14 cellular contexts compared by ENCODE assay signal in the genomic region with DNA sequence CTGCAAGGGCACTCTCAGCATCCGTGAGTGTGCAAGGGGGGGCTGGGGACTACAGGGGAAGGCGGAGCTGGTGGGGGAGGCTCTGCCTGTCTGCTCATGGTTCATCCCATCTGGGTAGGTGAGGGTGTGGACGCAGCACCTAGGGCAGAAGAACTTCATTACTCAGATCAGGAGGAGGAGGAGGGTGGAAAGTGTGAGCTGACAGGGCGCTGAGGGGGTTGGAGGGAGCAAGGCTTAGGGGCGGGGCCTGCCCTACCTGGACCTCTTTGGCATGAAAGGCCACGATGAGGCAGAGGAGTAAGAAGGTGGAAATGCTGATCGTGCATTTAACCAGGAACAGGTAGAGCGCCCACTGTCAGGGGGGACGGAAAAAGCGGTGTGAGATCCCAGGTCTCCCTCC. TPM values are rescaled to one million over a fixed set of nuclear protein-coding genes. Genes with fewer than 3 reads are reported as not detected.
A peak's percentile ranks its signal among the peaks of the same experiment; 100 is the strongest.
DNase-seq lines count a peak whose midpoint lies in the region; ATAC-seq and TF ChIP-seq lines count a peak whose summit lies in the region.
"Had no signal": no experiment of that assay in that cellular context is flagged by ENCODE, and none has a peak within 500 bp of the region (broad histone marks: within the 10 kb centered on the region; RNA-seq: fewer than 3 reads in every experiment).

No MANE protein-coding gene starts in this region.

- POLR2A ChIA-PET in HEK293 (lab: Yijun Ruan, JAX), result interaction anchor here (1.4 to 2.8 kb wide), 2 partner anchors 10 to 22 kb away, joined by 4 to 15 read pairs; a partner anchor contains a TSS

- no peaks in the 10 kb centered on the region for H3K36me3 ChIP-seq in HEK293 (ENCODE audit: control insufficient read depth in 2 of 2, insufficient read depth in 1 of 2, low read length in 2 of 2)
- H3K36me3 ChIP-seq: adrenal gland had no signal

- DNase-seq in activated CD4-positive, alpha-beta T cell treated with anti-CD3 and anti-CD28 coated beads, Interleukin-2, amount 50 U/mL, for 48 hours, result peak; percentile 79 to 84
- no peak for DNase-seq in central memory CD8-positive, alpha-beta T cell (ENCODE audit: low spot score in 2 of 2)
- peak; percentile 82 for DNase-seq in stimulated activated CD8-positive, alpha-beta memory T cell treated with anti-CD3 and anti-CD28 coated beads, Interleukin-4, amount 100 ng/mL, for 48 hours
- DNase-seq in head of caudate nucleus (no peak), progenitor cell of endocrine pancreas (ENCODE audit: low spot score, unreplicated experiment) (no peak)
- DNase-seq: adrenal gland, H9, hippocampal formation, NCI-H510A treated with DMSO at 0.1 percent for 48 hours, SK-N-SH had no signal

- H3K27me3 Mint-ChIP-seq in central memory CD8-positive, alpha-beta T cell, result no peaks in the 10 kb centered on the region
- H3K27me3 Mint-ChIP-seq in progenitor cell of endocrine pancreas, result peaks cover 71% of the 10 kb centered on the region

- no peak for TF ChIP-seq CTCF in HEK293 (tag by site-specific recombination; IDR thresholded peaks at IDR 0.05)
- TF ChIP-seq CTCF in progenitor cell of endocrine pancreas (IDR thresholded peaks at IDR 0.05; ENCODE audit: unreplicated experiment), result no peak

- peaks cover 7% of the 10 kb centered on the region for H3K36me3 Mint-ChIP-seq in central memory CD8-positive, alpha-beta T cell (ENCODE audit: insufficient read depth)
- no peaks in the 10 kb centered on the region for H3K36me3 Mint-ChIP-seq in progenitor cell of endocrine pancreas (ENCODE audit: insufficient read depth)

- CTCF ChIA-PET in HEK293 (lab: Yijun Ruan, JAX), result interaction anchor here (0.6 to 17.4 kb wide), 8 partner anchors 9 to 272 kb away, joined by 3 to 203 read pairs (median 9); a partner anchor contains a TSS

- no peaks in the 10 kb centered on the region for H3K9me3 ChIP-seq in HEK293 (ENCODE audit: control insufficient read depth, insufficient read depth, low read depth, low read length)
- H3K9me3 ChIP-seq: adrenal gland, SK-N-SH had no signal

- peaks cover 46% of the 10 kb centered on the region for H3K4me1 Mint-ChIP-seq in central memory CD8-positive, alpha-beta T cell
- H3K4me1 Mint-ChIP-seq in progenitor cell of endocrine pancreas (ENCODE audit: low read depth), result peaks cover 18% of the 10 kb centered on the region

- H3K27ac Mint-ChIP-seq in central memory CD8-positive, alpha-beta T cell (ENCODE audit: low read depth), result peak overlapping the region; percentile 87
- no peak overlapping the region for H3K27ac Mint-ChIP-seq in progenitor cell of endocrine pancreas
- H3K27ac Mint-ChIP-seq: H9 had no signal

- H3K4me3 Mint-ChIP-seq in central memory CD8-positive, alpha-beta T cell, result no peak overlapping the region
- H3K4me3 Mint-ChIP-seq in progenitor cell of endocrine pancreas (ENCODE audit: low read depth), result no peak overlapping the region

- no peak for ATAC-seq in central memory CD8-positive, alpha-beta T cell (replicated peaks; ENCODE audit: extremely low read depth, poor library complexity, severe bottlenecking)
- ATAC-seq in GM21360 (IDR thresholded peaks at IDR 0.05; ENCODE audit: unreplicated experiment) (no peak), HG02642 (IDR thresholded peaks at IDR 0.05; ENCODE audit: poor library complexity, unreplicated experiment) (no peak)

- peaks cover 10% of the 10 kb centered on the region; the same call in 1 of the 2 replicates for H3K4me1 ChIP-seq in HEK293 (ENCODE audit: control insufficient read depth, insufficient read depth, low read length)

- no peaks in the 10 kb centered on the region for H3K9me3 Mint-ChIP-seq in central memory CD8-positive, alpha-beta T cell
- H3K9me3 Mint-ChIP-seq in progenitor cell of endocrine pancreas (ENCODE audit: low read depth), result no peaks in the 10 kb centered on the region
- H3K9me3 Mint-ChIP-seq: H9 had no signal

- intact Hi-C loops in head of caudate nucleus (cut with DNase I), result no loop called here

- no peak overlapping the region for H3K27ac ChIP-seq in HEK293 (ENCODE audit: extremely low read depth, low read depth, low read length)
- H3K27ac ChIP-seq: adrenal gland had no signal

- H3K4me3 ChIP-seq in HEK293 (ENCODE audit: low read depth, low read length), result no peak overlapping the region
- H3K4me3 ChIP-seq: adrenal gland had no signal

TF ChIP-seq in HEK293, 187 proteins besides CTCF, POLR2A, EP300 and RAD21:
- TF ChIP-seq, protein P1, sequence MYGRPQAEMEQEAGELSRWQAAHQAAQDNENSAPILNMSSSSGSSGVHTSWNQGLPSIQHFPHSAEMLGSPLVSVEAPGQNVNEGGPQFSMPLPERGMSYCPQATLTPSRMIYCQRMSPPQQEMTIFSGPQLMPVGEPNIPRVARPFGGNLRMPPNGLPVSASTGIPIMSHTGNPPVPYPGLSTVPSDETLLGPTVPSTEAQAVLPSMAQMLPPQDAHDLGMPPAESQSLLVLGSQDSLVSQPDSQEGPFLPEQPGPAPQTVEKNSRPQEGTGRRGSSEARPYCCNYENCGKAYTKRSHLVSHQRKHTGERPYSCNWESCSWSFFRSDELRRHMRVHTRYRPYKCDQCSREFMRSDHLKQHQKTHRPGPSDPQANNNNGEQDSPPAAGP (tag by site-specific recombination; IDR thresholded peaks at IDR 0.05), result peak; percentile 58; the same call in 1 of the 2 replicates
- TF ChIP-seq ZNF561 (tag by site-specific recombination; IDR thresholded peaks at IDR 0.05; ENCODE audit: borderline replicate concordance) (no peak), ZNF174 (tag by site-specific recombination; IDR thresholded peaks at IDR 0.05) (no peak)
- TF ChIP-seq, protein P2, sequence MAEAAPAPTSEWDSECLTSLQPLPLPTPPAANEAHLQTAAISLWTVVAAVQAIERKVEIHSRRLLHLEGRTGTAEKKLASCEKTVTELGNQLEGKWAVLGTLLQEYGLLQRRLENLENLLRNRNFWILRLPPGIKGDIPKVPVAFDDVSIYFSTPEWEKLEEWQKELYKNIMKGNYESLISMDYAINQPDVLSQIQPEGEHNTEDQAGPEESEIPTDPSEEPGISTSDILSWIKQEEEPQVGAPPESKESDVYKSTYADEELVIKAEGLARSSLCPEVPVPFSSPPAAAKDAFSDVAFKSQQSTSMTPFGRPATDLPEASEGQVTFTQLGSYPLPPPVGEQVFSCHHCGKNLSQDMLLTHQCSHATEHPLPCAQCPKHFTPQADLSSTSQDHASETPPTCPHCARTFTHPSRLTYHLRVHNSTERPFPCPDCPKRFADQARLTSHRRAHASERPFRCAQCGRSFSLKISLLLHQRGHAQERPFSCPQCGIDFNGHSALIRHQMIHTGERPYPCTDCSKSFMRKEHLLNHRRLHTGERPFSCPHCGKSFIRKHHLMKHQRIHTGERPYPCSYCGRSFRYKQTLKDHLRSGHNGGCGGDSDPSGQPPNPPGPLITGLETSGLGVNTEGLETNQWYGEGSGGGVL (tag by site-specific recombination; IDR thresholded peaks at IDR 0.05), result peak; percentile 13; the same call in 1 of the 2 replicates
TF ChIP-seq in HEK293: peak in this region for 2.

RNA-seq across cellular contexts. Expression of a gene that starts 4.5 kb away (rescaled TPM):
- total RNA-seq in progenitor cell of endocrine pancreas, result 0.31 and 0.34 TPM in 2 replicates

RNA-seq across cellular contexts. Expression of a gene that starts 21.5 kb away (rescaled TPM):
- total RNA-seq in progenitor cell of endocrine pancreas, result 74.9 and 78.9 TPM in 2 replicates

RNA-seq across cellular contexts. Expression of a gene that starts 26.0 kb away (rescaled TPM):
- not detected in 2 replicates for total RNA-seq in progenitor cell of endocrine pancreas
- total RNA-seq: mononuclear cell had no signal

RNA-seq across cellular contexts. Expression of a gene that starts 50.8 kb away (rescaled TPM):
- 14.6 and 17.3 TPM in 2 replicates for total RNA-seq in progenitor cell of endocrine pancreas

Comparison
In these comparisons a context has a peak if more than half of its experiments do, and no peak if none do; other contexts are left out.
1. DNase-seq: peak in activated CD4-positive, alpha-beta T cell treated with anti-CD3 and anti-CD28 coated beads, Interleukin-2, amount 50 U/mL, for 48 hours (2 of 2) and stimulated activated CD8-positive, alpha-beta memory T cell treated with anti-CD3 and anti-CD28 coated beads, Interleukin-4, amount 100 ng/mL, for 48 hours (single experiment); none in central memory CD8-positive, alpha-beta T cell (0 of 2), head of caudate nucleus (0 of 42) and progenitor cell of endocrine pancreas (single experiment).